In the genomic region with DNA sequence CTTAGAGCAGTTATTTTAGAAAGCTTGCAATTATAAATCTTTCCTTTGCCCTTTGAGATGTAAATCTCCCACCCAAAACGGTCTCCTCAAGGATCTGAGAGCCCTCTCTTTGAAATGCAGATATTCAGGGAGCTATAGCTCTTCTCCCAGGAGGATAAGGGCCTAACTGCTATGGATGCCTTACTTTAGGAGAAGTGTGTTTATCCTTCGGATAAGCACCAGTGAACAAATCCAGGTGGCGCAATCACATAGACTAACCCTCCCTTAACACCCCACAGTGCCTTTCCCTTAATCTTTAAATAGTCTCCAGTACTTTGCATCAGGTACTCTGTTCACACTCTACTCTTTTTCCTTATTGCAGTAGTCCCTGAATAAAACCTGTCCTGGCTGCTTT, we compare ENCODE assay signal across 17 cellular contexts. TPM values are rescaled to one million over a fixed set of nuclear protein-coding genes. Genes with fewer than 3 reads are reported as not detected.
DNase-seq lines count a peak whose midpoint lies in the region; ATAC-seq and TF ChIP-seq lines count a peak whose summit lies in the region.
"Had no signal": no experiment of that assay in that cellular context is flagged by ENCODE, and none has a peak within 500 bp of the region (broad histone marks: within the 10 kb centered on the region; RNA-seq: fewer than 3 reads in every experiment).

No MANE protein-coding gene starts in this region.

- no peak overlapping the region for H3K4me2 ChIP-seq in IMR-90 (ENCODE audit: low read depth, low read length)

- CTCF ChIA-PET in IMR-90 (lab: Yijun Ruan, JAX) = no interaction called here

- H3K4me3 ChIP-seq in IMR-90 (ENCODE audit: insufficient read depth, low read depth, low read length) (no peak overlapping the region), WERI-Rb-1 (ENCODE audit: low read depth, low read length) (no peak overlapping the region), lower lobe of right lung (no peak overlapping the region), breast epithelium (no peak overlapping the region)
- H3K4me3 ChIP-seq: sigmoid colon had no signal

- H3K23ac ChIP-seq in IMR-90 (ENCODE audit: low read depth, low read length) = no peak overlapping the region

- H4K8ac ChIP-seq in IMR-90 (ENCODE audit: low read depth in 2 of 2, low read length in 2 of 2) = no peak overlapping the region

- POLR2A ChIA-PET in IMR-90 (lab: Charles Lee; ENCODE audit: unreplicated experiment) = no interaction called here

- no peak overlapping the region for H3K18ac ChIP-seq in IMR-90 (ENCODE audit: low read depth, low read length)

- H4K20me1 ChIP-seq in IMR-90 (ENCODE audit: insufficient read depth, low read length) = no peaks in the 10 kb centered on the region

- no peaks in the 10 kb centered on the region for H3K36me3 Mint-ChIP-seq in activated naive CD4-positive, alpha-beta T cell treated with anti-CD3 and anti-CD28 coated beads, Interleukin-2, amount 50 U/mL, for 72 hours
- H3K36me3 Mint-ChIP-seq: activated naive CD4-positive, alpha-beta T cell treated with anti-CD3 and anti-CD28 coated beads, Interleukin-2, amount 50 U/mL, for 24 hours had no signal

- H2BK15ac ChIP-seq in IMR-90 (ENCODE audit: low read depth, low read length) = no peak overlapping the region

- H2BK5ac ChIP-seq in IMR-90 (ENCODE audit: low read depth, low read length, poor library complexity, severe bottlenecking) = no peak overlapping the region

- no peak overlapping the region for H2AK9ac ChIP-seq in IMR-90 (replicated peaks; ENCODE audit: low read depth, low read length, poor library complexity)

- H3K79me1 ChIP-seq in IMR-90 (ENCODE audit: low read depth in 1 of 2, low read length in 2 of 2) = no peaks in the 10 kb centered on the region

- no peak overlapping the region for H3K56ac ChIP-seq in IMR-90 (ENCODE audit: extremely low read depth, insufficient read depth, low read length)

- dilution Hi-C loops in IMR-90 (cut with HindIII; ENCODE audit: low sequenced_read_pairs, unreplicated experiment) = no loop called here

- H3K9ac ChIP-seq in IMR-90 (ENCODE audit: low read depth, low read length) = no peak overlapping the region

- no peak overlapping the region for H4K5ac ChIP-seq in IMR-90 (ENCODE audit: low read depth, low read length)

- no peak for TF ChIP-seq RAD21 in IMR-90 (IDR thresholded peaks at IDR 0.05; ENCODE audit: low read length)

- no peak overlapping the region for H3K14ac ChIP-seq in IMR-90 (replicated peaks; ENCODE audit: low read depth, low read length)

- no peak overlapping the region for H2AK5ac ChIP-seq in IMR-90 (ENCODE audit: low read depth, low read length)

- H3K27me3 ChIP-seq in IMR-90 (ENCODE audit: control insufficient read depth, insufficient read depth, low read length) (0 out of 2 replicates have a peak, but pooled peaks cover 4% of the 10 kb centered on the region), WERI-Rb-1 (ENCODE audit: insufficient read depth, low read depth, severe bottlenecking) (no peaks in the 10 kb centered on the region), lower lobe of right lung (ENCODE audit: low read depth) (peaks cover 5% of the 10 kb centered on the region), breast epithelium (no peaks in the 10 kb centered on the region)
- H3K27me3 ChIP-seq: foreskin keratinocyte, sigmoid colon had no signal

- H3K27ac Mint-ChIP-seq in activated naive CD4-positive, alpha-beta T cell treated with anti-CD3 and anti-CD28 coated beads, Interleukin-2, amount 50 U/mL, for 72 hours = no peak overlapping the region
- H3K27ac Mint-ChIP-seq: activated naive CD4-positive, alpha-beta T cell treated with anti-CD3 and anti-CD28 coated beads, Interleukin-2, amount 50 U/mL, for 24 hours; T-helper 17 cell had no signal

- peaks cover 0 to 4% of the 10 kb centered on the region in 2 donors for H3K9me3 Mint-ChIP-seq in activated naive CD4-positive, alpha-beta T cell treated with anti-CD3 and anti-CD28 coated beads, Interleukin-2, amount 50 U/mL, for 72 hours
- H3K9me3 Mint-ChIP-seq: activated naive CD4-positive, alpha-beta T cell treated with anti-CD3 and anti-CD28 coated beads, Interleukin-2, amount 50 U/mL, for 24 hours had no signal

- H3K4ac ChIP-seq in IMR-90 (ENCODE audit: low read depth, low read length) = no peak overlapping the region

- DNase-seq in D341Med (ENCODE audit: low spot score) (peak; percentile 66), IMR-90 (peak; percentile 24), WERI-Rb-1 (peak; percentile 70), lower lobe of right lung (no peak), GDM1 (lab: John Stamatoyannopoulos, UW) (no peak), breast epithelium (ENCODE audit: low spot score in 2 of 2) (no peak)
- no peak for DNase-seq in activated naive CD4-positive, alpha-beta T cell treated with anti-CD3 and anti-CD28 coated beads, Interleukin-2, amount 50 U/mL, for 72 hours (ENCODE audit: low spot score in 2 of 2)
- DNase-seq: activated CD4-positive, alpha-beta T cell treated with anti-CD3 and anti-CD28 coated beads for 1 hour; activated CD8-positive, alpha-beta memory T cell treated with anti-CD3 and anti-CD28 coated beads, Interleukin-2, amount 50 U/mL, for 4 hours; foreskin keratinocyte; NCI-H1105; stimulated activated CD4-positive, alpha-beta T cell treated with anti-CD3 and anti-CD28 coated beads, Interleukin-4, amount 100 ng/mL, for 24 hours; T-helper 17 cell; trophoblast cell had no signal

- H2BK20ac ChIP-seq in IMR-90 (ENCODE audit: low read depth, low read length) = no peak overlapping the region

- 0 out of 2 replicates have a peak, but pooled peaks cover 4% of the 10 kb centered on the region for H3K9me1 ChIP-seq in IMR-90 (ENCODE audit: insufficient read depth, low read length)

- no peak for TF ChIP-seq POLR2A in IMR-90 (IDR thresholded peaks at IDR 0.05; ENCODE audit: low read depth, low read length)
- TF ChIP-seq POLR2A in breast epithelium (IDR thresholded peaks at IDR 0.05) = no peak

- BruUV-seq in IMR-90 (replicated peaks; lab: Mats Ljungman, UMichigan) = no TSS peak

- H3K9me3 ChIP-seq in IMR-90 (ENCODE audit: control insufficient read depth, insufficient read depth, low read length) (no peaks in the 10 kb centered on the region), WERI-Rb-1 (ENCODE audit: severe bottlenecking) (no peaks in the 10 kb centered on the region), lower lobe of right lung (no peaks in the 10 kb centered on the region), breast epithelium (no peaks in the 10 kb centered on the region)
- H3K9me3 ChIP-seq: sigmoid colon had no signal

- no peak overlapping the region for H4K91ac ChIP-seq in IMR-90 (ENCODE audit: insufficient read depth, low read depth, low read length)

- H3K27ac ChIP-seq in IMR-90 (ENCODE audit: insufficient read depth, low read length) (no peak overlapping the region), WERI-Rb-1 (peak overlapping the region; percentile 17), lower lobe of right lung (no peak overlapping the region), breast epithelium (peak overlapping the region in 1 of 2 donors; percentile 6)
- H3K27ac ChIP-seq: foreskin keratinocyte, sigmoid colon had no signal

- H2AFZ ChIP-seq in IMR-90 (replicated peaks; ENCODE audit: low read length, poor library complexity) = no peak overlapping the region

- H3K36me3 ChIP-seq in IMR-90 (ENCODE audit: control insufficient read depth, insufficient read depth, low read length) (no peaks in the 10 kb centered on the region), WERI-Rb-1 (no peaks in the 10 kb centered on the region), lower lobe of right lung (no peaks in the 10 kb centered on the region), breast epithelium (no peaks in the 10 kb centered on the region)
- H3K36me3 ChIP-seq: sigmoid colon had no signal

- ATAC-seq in IMR-90 (ENCODE audit: low read depth) = 0 out of 2 replicates have a peak, but pooled peaks have one; percentile 29
- ATAC-seq in lower lobe of right lung = peak; percentile 87 to 91
- no peak for ATAC-seq in HG03175 (IDR thresholded peaks at IDR 0.05; ENCODE audit: unreplicated experiment)
- no peak for ATAC-seq in activated naive CD4-positive, alpha-beta T cell treated with anti-CD3 and anti-CD28 coated beads, Interleukin-2, amount 50 U/mL, for 72 hours
- ATAC-seq: foreskin keratinocyte, T-helper 17 cell had no signal

- TF ChIP-seq CTCF in IMR-90 (conservative IDR thresholded peaks at IDR 0.05; ENCODE audit: low read depth, low read length) = no peak
- peak; percentile 21; the same call in 1 of the 2 replicates for TF ChIP-seq CTCF in WERI-Rb-1 (IDR thresholded peaks at IDR 0.05; ENCODE audit: low read depth, low read length)
- TF ChIP-seq CTCF in lower lobe of right lung (IDR thresholded peaks at IDR 0.05) = no peak
- no peak for TF ChIP-seq CTCF in breast epithelium (IDR thresholded peaks at IDR 0.05)

- in situ Hi-C loops in IMR-90 (cut with MboI; ENCODE audit: low sequenced_read_pairs) = no loop called here

- intact Hi-C loops in IMR-90 (cut with micrococcal nuclease) (no loop called here), lower lobe of right lung (cut with DNase I) (no loop called here), breast epithelium (cut with DNase I; ENCODE audit: low total_unique reads) (no loop called here)

- WGBS in IMR-90 (ENCODE audit: extremely low coverage in 2 of 2, insufficient read length in 1 of 2), 2 experiments = 67% methylated on average over 1 of the region's 3 CpGs; no CpG with 5 or more reads in 1 of the 2 experiments

- H2BK120ac ChIP-seq in IMR-90 (ENCODE audit: low read depth, low read length) = no peak overlapping the region

- H3K4me1 ChIP-seq in IMR-90 (ENCODE audit: control insufficient read depth, insufficient read depth, low read length) (no peaks in the 10 kb centered on the region), lower lobe of right lung (peaks cover 10% of the 10 kb centered on the region), breast epithelium (no peaks in the 10 kb centered on the region)
- H3K4me1 ChIP-seq: foreskin keratinocyte, sigmoid colon had no signal

TF ChIP-seq in IMR-90, 13 proteins besides CTCF, POLR2A, EP300 and RAD21:
- peak; percentile 68 for TF ChIP-seq CEBPB (IDR thresholded peaks at IDR 0.05; ENCODE audit: low read depth, low read length)
- TF ChIP-seq RFX5 (IDR thresholded peaks at IDR 0.05; ENCODE audit: low read depth, low read length) = no peak

RNA-seq across cellular contexts. Expression of a gene that starts 14.9 kb away (rescaled TPM):
- 33.7 and 36.4 TPM in 2 replicates for total RNA-seq in IMR-90 (2012; rRNA removed)
- 52.6 and 55.2 TPM in 2 replicates for polyA plus RNA-seq in IMR-90 (2012; rRNA removed)
- polyA plus RNA-seq in IMR-90 (2012; cell fraction: cytosol; rRNA removed) = 26.4 and 51.5 TPM in 2 replicates
- 19.3 and 34.7 TPM in 2 replicates for polyA plus RNA-seq in IMR-90 (2012; cell fraction: nucleus; rRNA removed; ENCODE audit: low replicate concordance)
- total RNA-seq in lower lobe of right lung = 4.9 TPM
- under 1 TPM in 1 of 2 donors, not detected in 1; 0.95 TPM for total RNA-seq in activated naive CD4-positive, alpha-beta T cell treated with anti-CD3 and anti-CD28 coated beads, Interleukin-2, amount 50 U/mL, for 72 hours
- 10 to 100 TPM; 11.7 to 64.5 (median 61.9) TPM for total RNA-seq in breast epithelium
- total RNA-seq: T-helper 17 cell had no signal

Comparison
In these comparisons a context has a peak if more than half of its experiments do, and no peak if none do; other contexts are left out.
1. DNase-seq: peak in D341Med (single experiment), IMR-90 (single experiment) and WERI-Rb-1 (single experiment); none in lower lobe of right lung (single experiment), GDM1 (single experiment), activated naive CD4-positive, alpha-beta T cell treated with anti-CD3 and anti-CD28 coated beads, Interleukin-2, amount 50 U/mL, for 72 hours (0 of 2) and breast epithelium (0 of 2).
2. ATAC-seq: peak in IMR-90 (single experiment) and lower lobe of right lung (2 of 2); none in HG03175 (single experiment) and activated naive CD4-positive, alpha-beta T cell treated with anti-CD3 and anti-CD28 coated beads, Interleukin-2, amount 50 U/mL, for 72 hours (0 of 2).